ENCODE assay signal across 18 cellular contexts in the genomic region with DNA sequence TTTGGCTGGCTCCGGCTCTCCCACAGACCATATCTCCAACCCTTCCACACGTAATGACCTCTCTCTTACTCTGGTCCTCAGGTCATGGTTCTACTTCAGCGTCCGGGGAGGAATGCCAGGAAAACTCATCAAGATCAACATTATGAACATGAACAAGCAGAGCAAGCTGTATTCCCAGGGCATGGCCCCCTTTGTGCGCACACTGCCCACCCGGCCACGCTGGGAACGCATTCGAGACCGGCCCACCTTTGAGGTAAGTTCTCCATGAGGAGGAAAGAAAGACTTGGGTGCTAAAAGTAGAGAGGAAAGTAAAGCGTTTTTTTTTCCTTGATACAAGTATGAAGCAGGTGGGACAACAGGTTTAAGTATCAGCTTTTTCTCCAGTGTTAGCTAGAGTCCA. TPM values are rescaled to one million over a fixed set of nuclear protein-coding genes. Genes with fewer than 3 reads are reported as not detected.
DNase-seq lines count a peak whose midpoint lies in the region; TF ChIP-seq lines count a peak whose summit lies in the region.
"Had no signal": no experiment of that assay in that cellular context is flagged by ENCODE, and none has a peak within 500 bp of the region (broad histone marks: within the 10 kb centered on the region; RNA-seq: fewer than 3 reads in every experiment).

No MANE protein-coding gene starts in this region.

- peaks cover 52% of the 10 kb centered on the region for H3K36me3 Mint-ChIP-seq in activated T-cell treated with anti-CD3 and anti-CD28 coated beads, Interleukin-2, amount 50 U/mL, for 24 hours (ENCODE audit: low read depth)
- H3K36me3 Mint-ChIP-seq in IgD-negative memory B cell (peaks cover 2% of the 10 kb centered on the region), endodermal cell (ENCODE audit: low read depth) (peaks cover 39% of the 10 kb centered on the region), progenitor cell of endocrine pancreas (ENCODE audit: insufficient read depth) (peaks cover 21% of the 10 kb centered on the region)

- H3K27ac ChIP-seq in endodermal cell (ENCODE audit: low read depth, low read length) (no peak overlapping the region), SJCRH30 (no peak overlapping the region)
- H3K27ac ChIP-seq: GM23248, thyroid gland had no signal

- no peak overlapping the region for H3K27ac Mint-ChIP-seq in activated T-cell treated with anti-CD3 and anti-CD28 coated beads, Interleukin-2, amount 50 U/mL, for 24 hours
- H3K27ac Mint-ChIP-seq in IgD-negative memory B cell (peak overlapping the region in 1 of 3 donors; percentile 100), endodermal cell (peak overlapping the region; percentile 48), progenitor cell of endocrine pancreas (no peak overlapping the region)

- H3K4me3 ChIP-seq in endodermal cell (ENCODE audit: low read length) = no peak overlapping the region
- H3K4me3 ChIP-seq in SJCRH30 = no peak overlapping the region
- no peak overlapping the region for H3K4me3 ChIP-seq in H7 (ENCODE audit: insufficient read depth, low read depth, low read length)
- H3K4me3 ChIP-seq: GM23248, thyroid gland had no signal

- peaks cover 42% of the 10 kb centered on the region for H3K36me3 ChIP-seq in endodermal cell (ENCODE audit: control insufficient read depth, insufficient read depth, low read length)
- peaks cover 21% of the 10 kb centered on the region for H3K36me3 ChIP-seq in SJCRH30
- H3K36me3 ChIP-seq in H7 (replicated peaks; ENCODE audit: control insufficient read depth, insufficient read depth, low read length) = peaks cover 17% of the 10 kb centered on the region

- H3K4me3 Mint-ChIP-seq in activated T-cell treated with anti-CD3 and anti-CD28 coated beads, Interleukin-2, amount 50 U/mL, for 24 hours = peak overlapping the region; percentile 32
- peak overlapping the region; percentile 6 to 95 (median 64) for H3K4me3 Mint-ChIP-seq in IgD-negative memory B cell
- H3K4me3 Mint-ChIP-seq in endodermal cell = peak overlapping the region; percentile 90
- H3K4me3 Mint-ChIP-seq in progenitor cell of endocrine pancreas (ENCODE audit: low read depth) = peak overlapping the region; percentile 93
- H3K4me3 Mint-ChIP-seq: CD14-positive monocyte had no signal

- H3K9me3 ChIP-seq in endodermal cell (ENCODE audit: control insufficient read depth, low read length) (no peaks in the 10 kb centered on the region), SJCRH30 (replicated peaks) (no peaks in the 10 kb centered on the region)
- H3K9me3 ChIP-seq: thyroid gland had no signal

- peaks cover 27% of the 10 kb centered on the region for H3K4me1 Mint-ChIP-seq in activated T-cell treated with anti-CD3 and anti-CD28 coated beads, Interleukin-2, amount 50 U/mL, for 24 hours (ENCODE audit: low read depth)
- H3K4me1 Mint-ChIP-seq in IgD-negative memory B cell (peaks cover 12 to 13% (median 13%) of the 10 kb centered on the region in 3 donors), endodermal cell (peaks cover 24% of the 10 kb centered on the region), progenitor cell of endocrine pancreas (ENCODE audit: low read depth) (peaks cover 13% of the 10 kb centered on the region)

- 80 to 84% methylated on average over 7 to 11 of the region's 11 CpGs for WGBS in endodermal cell (ENCODE audit: insufficient coverage in 1 of 2, insufficient read length in 1 of 2), 2 experiments

- H3K4me1 ChIP-seq in endodermal cell (ENCODE audit: control insufficient read depth, insufficient read depth, low read length) = peaks cover 14% of the 10 kb centered on the region
- H3K4me1 ChIP-seq in SJCRH30 = no peaks in the 10 kb centered on the region; the same call in 1 of the 2 replicates

- H3K27me3 ChIP-seq in endodermal cell (ENCODE audit: control insufficient read depth, insufficient read depth, low read length, poor library complexity, severe bottlenecking) (no peaks in the 10 kb centered on the region), SJCRH30 (no peaks in the 10 kb centered on the region), H7 (ENCODE audit: control insufficient read depth, insufficient read depth, low read length) (no peaks in the 10 kb centered on the region)
- H3K27me3 ChIP-seq: thyroid gland had no signal

- DNase-seq in activated T-cell treated with anti-CD3 and anti-CD28 coated beads, Interleukin-2, amount 50 U/mL, for 24 hours = no peak
- DNase-seq in activated T-cell treated with anti-CD3 and anti-CD28 coated beads for 4 hours = no peak
- DNase-seq in endodermal cell = no peak
- DNase-seq in progenitor cell of endocrine pancreas (ENCODE audit: low spot score, unreplicated experiment) = no peak
- no peak for DNase-seq in SJCRH30
- no peak for DNase-seq in head of caudate nucleus
- DNase-seq in H7 = no peak
- DNase-seq: activated CD4-positive, alpha-beta T cell treated with anti-CD3 and anti-CD28 coated beads, Interleukin-2, amount 50 U/mL, for 4 hours; activated T-cell treated with anti-CD3 and anti-CD28 coated beads, Interleukin-2, amount 50 U/mL, for 72 hours; anterior cingulate cortex; DMS79; effector memory CD4-positive, alpha-beta T cell; GM23248; NCI-H187; NCI-H226; thyroid gland had no signal

- H3K27me3 Mint-ChIP-seq in activated T-cell treated with anti-CD3 and anti-CD28 coated beads, Interleukin-2, amount 50 U/mL, for 24 hours = peaks cover 6% of the 10 kb centered on the region
- H3K27me3 Mint-ChIP-seq in IgD-negative memory B cell (peaks cover 6% of the 10 kb centered on the region), endodermal cell (ENCODE audit: insufficient read depth) (no peaks in the 10 kb centered on the region), progenitor cell of endocrine pancreas (no peaks in the 10 kb centered on the region)

- TF ChIP-seq CTCF in endodermal cell (conservative IDR thresholded peaks at IDR 0.05) (no peak), progenitor cell of endocrine pancreas (IDR thresholded peaks at IDR 0.05; ENCODE audit: unreplicated experiment) (no peak)

- no peaks in the 10 kb centered on the region for H3K9me3 Mint-ChIP-seq in activated T-cell treated with anti-CD3 and anti-CD28 coated beads, Interleukin-2, amount 50 U/mL, for 24 hours
- H3K9me3 Mint-ChIP-seq in IgD-negative memory B cell = peaks cover 0 to 7% (median 0%) of the 10 kb centered on the region in 3 donors
- H3K9me3 Mint-ChIP-seq in endodermal cell = peaks cover 2% of the 10 kb centered on the region
- H3K9me3 Mint-ChIP-seq in progenitor cell of endocrine pancreas (ENCODE audit: low read depth) = no peaks in the 10 kb centered on the region
- H3K9me3 Mint-ChIP-seq: CD14-positive monocyte had no signal

- intact Hi-C loops in head of caudate nucleus (cut with DNase I) = loop anchor here (5.0 kb wide), 1 partner anchor 34 kb away; the partner anchor contains the start of gene KHK

- H3K9ac ChIP-seq in endodermal cell (ENCODE audit: extremely low read depth, low read length, poor library complexity, severe bottlenecking) = no peak overlapping the region

RNA-seq across cellular contexts. Expression of gene AGBL5, which starts 1.9 kb away (rescaled TPM):
- 10.8 TPM for polyA plus RNA-seq in IgD-negative memory B cell
- total RNA-seq in endodermal cell (10 to 100 TPM; 56.9 to 76.1 TPM), progenitor cell of endocrine pancreas (58.7 and 60.2 TPM in 2 replicates)
- 72.2 TPM for polyA plus RNA-seq in endodermal cell (2013, experiment 1 of 2)
- polyA plus RNA-seq in endodermal cell (2013, experiment 2 of 2) = 70.4 TPM
- 71.4 and 72.4 TPM in 2 replicates for total RNA-seq in SJCRH30 (2014; rRNA removed; shearing (Covaris generic))
- total RNA-seq in H7 (2014; rRNA removed; shearing (Covaris generic)) = 45.4 and 46.7 TPM in 2 replicates

RNA-seq across cellular contexts. Expression of gene OST4, which starts 18.1 kb away (rescaled TPM):
- polyA plus RNA-seq in IgD-negative memory B cell = 723 TPM
- total RNA-seq in endodermal cell (100 to 1,000 TPM; 290 to 311 TPM), progenitor cell of endocrine pancreas (245 and 254 TPM in 2 replicates)
- 206 TPM for polyA plus RNA-seq in endodermal cell (2013, experiment 1 of 2)
- polyA plus RNA-seq in endodermal cell (2013, experiment 2 of 2) = 204 TPM
- total RNA-seq in SJCRH30 (2014; rRNA removed; shearing (Covaris generic)) = 349 and 357 TPM in 2 replicates
- total RNA-seq in H7 (2014; rRNA removed; shearing (Covaris generic)) = 197 and 228 TPM in 2 replicates

RNA-seq across cellular contexts. Expression of gene TMEM214, which starts 20.6 kb away (rescaled TPM):
- polyA plus RNA-seq in IgD-negative memory B cell = 34.3 TPM
- total RNA-seq in endodermal cell (10 to 100 TPM; 52.7 to 63.7 TPM), progenitor cell of endocrine pancreas (54.0 and 55.2 TPM in 2 replicates)
- polyA plus RNA-seq in endodermal cell (2013, experiment 1 of 2) = 41.2 TPM
- polyA plus RNA-seq in endodermal cell (2013, experiment 2 of 2) = 39.0 TPM
- total RNA-seq in SJCRH30 (2014; rRNA removed; shearing (Covaris generic)) = 38.0 and 45.2 TPM in 2 replicates
- 46.5 and 46.6 TPM in 2 replicates for total RNA-seq in H7 (2014; rRNA removed; shearing (Covaris generic))

RNA-seq across cellular contexts. Expression of gene EMILIN1, which starts 25.1 kb away (rescaled TPM):
- 0.61 TPM for polyA plus RNA-seq in IgD-negative memory B cell
- total RNA-seq in endodermal cell (1 to 10 TPM; 1.9 to 2.1 TPM), progenitor cell of endocrine pancreas (1.1 and 2.5 TPM in 2 replicates)
- 11.8 TPM for polyA plus RNA-seq in endodermal cell (2013, experiment 1 of 2)
- polyA plus RNA-seq in endodermal cell (2013, experiment 2 of 2) = 15.3 TPM
- total RNA-seq in SJCRH30 (2014; rRNA removed; shearing (Covaris generic)) = 80.5 and 87.7 TPM in 2 replicates
- total RNA-seq in H7 (2014; rRNA removed; shearing (Covaris generic)) = 5.1 and 5.8 TPM in 2 replicates

RNA-seq across cellular contexts. Expression of gene KHK, which starts 33.3 kb away (rescaled TPM):
- polyA plus RNA-seq in IgD-negative memory B cell = 6.5 TPM
- 1 to 10 TPM; 3.3 to 3.9 TPM for total RNA-seq in endodermal cell
- 2.9 TPM for polyA plus RNA-seq in endodermal cell (2013, experiment 1 of 2)
- 2.6 TPM for polyA plus RNA-seq in endodermal cell (2013, experiment 2 of 2)
- 4.4 and 5.2 TPM in 2 replicates for total RNA-seq in progenitor cell of endocrine pancreas
- 0.30 and 0.63 TPM in 2 replicates for total RNA-seq in SJCRH30 (2014; rRNA removed; shearing (Covaris generic))
- total RNA-seq in H7 (2014; rRNA removed; shearing (Covaris generic)) = 3.3 and 5.3 TPM in 2 replicates
- total RNA-seq: GM23248 had no signal

Comparison
In these comparisons a context has a peak if more than half of its experiments do, and no peak if none do; other contexts are left out.
1. H3K4me3 Mint-ChIP-seq: peak in every context shown above with its lines; median percentile 93 in progenitor cell of endocrine pancreas; 90 in endodermal cell; 64 in IgD-negative memory B cell; 32 in activated T-cell treated with anti-CD3 and anti-CD28 coated beads, Interleukin-2, amount 50 U/mL, for 24 hours.